8 cellular contexts compared by ENCODE assay signal in genomic region chr1:70221241-70222077, GRCh38. TPM values are rescaled to one million over a fixed set of nuclear protein-coding genes. Genes with fewer than 3 reads are reported as not detected.
DNase-seq lines count a peak whose midpoint lies in the region; ATAC-seq and TF ChIP-seq lines count a peak whose summit lies in the region.

Gene SRSF11 (plus strand): TSS chr1:70221380. CDS start chr1:70221637, 257 bp downstream.

- peaks cover 38% of the 10 kb centered on the region for H4K20me1 ChIP-seq in SK-N-SH (ENCODE audit: insufficient read depth)

- peak within 1 kb of the TSS; percentile 93 to 94 for H3K27ac ChIP-seq in SK-N-SH (ENCODE audit: low read depth in 2 of 2, low read length in 1 of 2)
- peak within 1 kb of the TSS; percentile 83 to 97 for H3K27ac ChIP-seq in testis

- H3K9me3 ChIP-seq in SK-N-SH: no peaks in the 10 kb centered on the region
- no peaks in the 10 kb centered on the region for H3K9me3 ChIP-seq in testis

- ATAC-seq in omental fat pad (ENCODE audit: low FRiP score): peak; percentile 100

- intact Hi-C loops in testis (cut with DNase I; ENCODE audit: low total_unique reads): no loop called here

- H3K36me3 ChIP-seq in GM06990 (ENCODE audit: control insufficient read depth, insufficient read depth, low read length): 0 out of 2 replicates have a peak, but pooled peaks cover 1% of the 10 kb centered on the region
- peaks cover 37 to 38% of the 10 kb centered on the region in 2 experiments for H3K36me3 ChIP-seq in SK-N-SH (replicated peaks in 1 of 2; ENCODE audit: control insufficient read depth in 1 of 2, insufficient read depth in 2 of 2, low read length in 1 of 2)
- no peaks in the 10 kb centered on the region for H3K36me3 ChIP-seq in testis (ENCODE audit: low read depth, missing control alignments)

- TF ChIP-seq POLR2A in NB4 (IDR thresholded peaks at IDR 0.05; ENCODE audit: extremely low read depth, insufficient read length) (peak; percentile 89), testis (IDR thresholded peaks at IDR 0.05) (peak; percentile 35)

- peak within 1 kb of the TSS; percentile 89 for H3K4me3 Mint-ChIP-seq in HFFc6
- H3K4me3 Mint-ChIP-seq in activated naive CD4-positive, alpha-beta T cell treated with anti-CD3 and anti-CD28 coated beads, Interleukin-2, amount 50 U/mL, for 24 hours: peak within 1 kb of the TSS; percentile 95

- peak within 1 kb of the TSS; percentile 88 for H3K4me3 ChIP-seq in GM06990 (replicated peaks; ENCODE audit: low read depth, low read length)
- peak within 1 kb of the TSS; percentile 85 for H3K4me3 ChIP-seq in NB4 (ENCODE audit: low read depth, low read length)
- peak within 1 kb of the TSS; percentile 78 to 80 for H3K4me3 ChIP-seq in SK-N-SH (ENCODE audit: low read depth in 2 of 2, low read length in 1 of 2)
- H3K4me3 ChIP-seq in testis: peak within 1 kb of the TSS; percentile 70 to 83

- H3K27me3 ChIP-seq in GM06990 (replicated peaks; ENCODE audit: control insufficient read depth, insufficient read depth, low read length) (no peaks in the 10 kb centered on the region), SK-N-SH (ENCODE audit: insufficient read depth) (no peaks in the 10 kb centered on the region), testis (no peaks in the 10 kb centered on the region)

- H3K4me1 ChIP-seq in SK-N-SH (ENCODE audit: control insufficient read depth in 1 of 2, insufficient read depth in 2 of 2, low read depth in 1 of 2, low read length in 1 of 2): peaks cover 0 to 18% of the 10 kb centered on the region in 2 experiments; a peak in 3 of 4 replicates
- peaks cover 28% of the 10 kb centered on the region for H3K4me1 ChIP-seq in testis

- TF ChIP-seq RAD21 in SK-N-SH (IDR thresholded peaks at IDR 0.05; ENCODE audit: low read length): no peak

- H3F3A ChIP-seq in SK-N-SH (replicated peaks; ENCODE audit: insufficient read depth): peaks cover 26% of the 10 kb centered on the region

- H3K4me2 ChIP-seq in SK-N-SH: peak within 1 kb of the TSS; percentile 88

- no peaks in the 10 kb centered on the region for H3K9me3 Mint-ChIP-seq in HFFc6
- H3K9me3 Mint-ChIP-seq in activated naive CD4-positive, alpha-beta T cell treated with anti-CD3 and anti-CD28 coated beads, Interleukin-2, amount 50 U/mL, for 24 hours: no peaks in the 10 kb centered on the region

- H3K27me3 Mint-ChIP-seq in HFFc6 (ENCODE audit: insufficient read depth): peaks cover 6% of the 10 kb centered on the region
- no peaks in the 10 kb centered on the region for H3K27me3 Mint-ChIP-seq in activated naive CD4-positive, alpha-beta T cell treated with anti-CD3 and anti-CD28 coated beads, Interleukin-2, amount 50 U/mL, for 24 hours

- peak in 1 of 2 experiments; percentile 58; a peak in 1 of 4 replicates for TF ChIP-seq EP300 in SK-N-SH (IDR thresholded peaks at IDR 0.05; ENCODE audit: borderline replicate concordance in 1 of 2, low read depth in 1 of 2, low read length in 1 of 2)

- H2AFZ ChIP-seq in SK-N-SH (ENCODE audit: low read depth): peak within 1 kb of the TSS; percentile 88

- H3K9ac ChIP-seq in SK-N-SH: peak within 1 kb of the TSS; percentile 96

- POLR2A ChIA-PET in SK-N-SH (lab: Yijun Ruan, JAX): interaction anchor here (0.6 to 2.0 kb wide), 10 partner anchors 12 to 189 kb away, joined by 3 to 16 read pairs (median 6); partner anchors contain the start of genes ANKRD13C, CTH and LRRC40

- peak within 1 kb of the TSS; percentile 97 for H3K27ac Mint-ChIP-seq in HFFc6
- H3K27ac Mint-ChIP-seq in activated naive CD4-positive, alpha-beta T cell treated with anti-CD3 and anti-CD28 coated beads, Interleukin-2, amount 50 U/mL, for 24 hours: peak within 1 kb of the TSS; percentile 99

- no peaks in the 10 kb centered on the region for H3K9me2 ChIP-seq in SK-N-SH

- H3K79me2 ChIP-seq in SK-N-SH (ENCODE audit: insufficient read depth): peaks cover 96% of the 10 kb centered on the region

- DNase-seq in GM06990 (ENCODE audit: extremely low read depth, insufficient read length) (peak; percentile 97), HFFc6 (peak; percentile 92), NB4 (ENCODE audit: low read depth) (peak; percentile 94), SK-N-SH (peak; percentile 94), glomerular endothelial cell (ENCODE audit: extremely low read depth, low read depth, low spot score) (no peak), omental fat pad (ENCODE audit: low spot score) (peak; percentile 88), testis (peak; percentile 97)

- H3K4me1 Mint-ChIP-seq in HFFc6 (ENCODE audit: low read depth): peaks cover 53% of the 10 kb centered on the region
- peaks cover 57% of the 10 kb centered on the region for H3K4me1 Mint-ChIP-seq in activated naive CD4-positive, alpha-beta T cell treated with anti-CD3 and anti-CD28 coated beads, Interleukin-2, amount 50 U/mL, for 24 hours

- no peak for TF ChIP-seq CTCF in GM06990 (IDR thresholded peaks at IDR 0.05; ENCODE audit: insufficient read depth, low read length, poor library complexity, severe bottlenecking)
- TF ChIP-seq CTCF in HFFc6 (IDR thresholded peaks at IDR 0.05): peak; percentile 27; the same call in 1 of the 2 replicates
- no peak for TF ChIP-seq CTCF in NB4 (IDR thresholded peaks at IDR 0.05; ENCODE audit: low read depth, low read length)
- 0 out of 2 replicates have a peak, but pooled peaks have one; percentile 20 for TF ChIP-seq CTCF in SK-N-SH (IDR thresholded peaks at IDR 0.05)
- no peak for TF ChIP-seq CTCF in omental fat pad (IDR thresholded peaks at IDR 0.05)
- TF ChIP-seq CTCF in testis (IDR thresholded peaks at IDR 0.05): peak in 1 of 3 experiments; percentile 14

- CTCF ChIA-PET in SK-N-SH (lab: Yijun Ruan, JAX): interaction anchor here (0.9 to 1.0 kb wide), 2 partner anchors 13 to 15 kb away, joined by 3 read pairs; no protein-coding TSS in a partner anchor

- H3K36me3 Mint-ChIP-seq in HFFc6 (ENCODE audit: low read depth): peaks cover 23% of the 10 kb centered on the region
- H3K36me3 Mint-ChIP-seq in activated naive CD4-positive, alpha-beta T cell treated with anti-CD3 and anti-CD28 coated beads, Interleukin-2, amount 50 U/mL, for 24 hours: peaks cover 26% of the 10 kb centered on the region

- WGBS in SK-N-SH (ENCODE audit: low lambda C conversion rate): 3% methylated on average over 22 of the region's 70 CpGs
- WGBS in testis, 2 donors: 0 to 1% methylated on average over 56 to 70 of the region's 70 CpGs

TF ChIP-seq in SK-N-SH, 30 proteins besides CTCF, POLR2A, EP300 and RAD21 (continues in another document):
- TF ChIP-seq TAF1 (IDR thresholded peaks at IDR 0.05; ENCODE audit: borderline replicate concordance, low read depth, low read length): peak; percentile 81
- TF ChIP-seq MXI1 (IDR thresholded peaks at IDR 0.05; ENCODE audit: low read depth, low read length): peak; percentile 86
- 0 out of 2 replicates have a peak, but pooled peaks have one; percentile 17 for TF ChIP-seq PBX3 (IDR thresholded peaks at IDR 0.05)
- TF ChIP-seq CHD2 (IDR thresholded peaks at IDR 0.05; ENCODE audit: low read length, partially characterized antibody): peak; percentile 96
- TF ChIP-seq MEF2A (IDR thresholded peaks at IDR 0.05; ENCODE audit: borderline replicate concordance, low read depth): no peak
- peak; percentile 91 for TF ChIP-seq NRF1 (IDR thresholded peaks at IDR 0.05; ENCODE audit: low read depth, low read length)
- TF ChIP-seq NFIC (IDR thresholded peaks at IDR 0.05; ENCODE audit: borderline replicate concordance): no peak
- no peak for TF ChIP-seq RFX5 (IDR thresholded peaks at IDR 0.05; ENCODE audit: low read length)
- no peak for TF ChIP-seq RXRA (IDR thresholded peaks at IDR 0.05; ENCODE audit: borderline replicate concordance, low read depth)
- peak; percentile 90; the same call in 1 of the 2 replicates for TF ChIP-seq SIN3A (IDR thresholded peaks at IDR 0.05; ENCODE audit: borderline replicate concordance, low read depth, low read length)
- peak; percentile 91 for TF ChIP-seq ZBTB33 (IDR thresholded peaks at IDR 0.05; ENCODE audit: borderline replicate concordance, low read depth)
- peak; percentile 94 for TF ChIP-seq POLR2AphosphoS5 (IDR thresholded peaks at IDR 0.05; ENCODE audit: low read depth, low read length)
- TF ChIP-seq TEAD4 (IDR thresholded peaks at IDR 0.05; ENCODE audit: borderline replicate concordance, insufficient read depth): no peak
- TF ChIP-seq MAX (IDR thresholded peaks at IDR 0.05; ENCODE audit: low read depth): peak; percentile 91

RNA-seq across cellular contexts. Expression of gene SRSF11, which starts in this region (rescaled TPM):
- 100 to 1,000 TPM in 3 of 6 experiments, 10 to 100 TPM in 3; 94.9 to 107 (median 100) TPM for total RNA-seq in HFFc6 (2021; fragmentation: NEBNext Ultra II Directional; extraction: Animal tissue kit (Norgen Biotek cat#: 25700))
- polyA plus RNA-seq in SK-N-SH (2012; rRNA removed) (138 and 170 TPM in 2 replicates), testis (ENCODE audit: insufficient read depth, low read depth, low replicate concordance) (134 TPM)
- polyA plus RNA-seq in SK-N-SH (2012; cell fraction: cytosol; rRNA removed): 57.6 and 60.0 TPM in 2 replicates
- 635 and 793 TPM in 2 replicates for polyA plus RNA-seq in SK-N-SH (2012; cell fraction: nucleus; rRNA removed)
- total RNA-seq in glomerular endothelial cell (59.7 and 122 TPM in 2 replicates), omental fat pad (100 to 1,000 TPM; 143 to 240 (median 167) TPM), testis (100 to 1,000 TPM; 223 to 262 TPM)

Comparison
In these comparisons a context has a peak if more than half of its experiments do, and no peak if none do; other contexts are left out.
1. CTCF ChIP-seq: peak in HFFc6 (single experiment) and SK-N-SH (single experiment); none in GM06990 (single experiment), NB4 (single experiment) and omental fat pad (0 of 3).
2. Peak in every context shown above with its lines, with median percentiles within 50 percentile points of each other: H3K4me3 ChIP-seq.